In the genomic region with DNA sequence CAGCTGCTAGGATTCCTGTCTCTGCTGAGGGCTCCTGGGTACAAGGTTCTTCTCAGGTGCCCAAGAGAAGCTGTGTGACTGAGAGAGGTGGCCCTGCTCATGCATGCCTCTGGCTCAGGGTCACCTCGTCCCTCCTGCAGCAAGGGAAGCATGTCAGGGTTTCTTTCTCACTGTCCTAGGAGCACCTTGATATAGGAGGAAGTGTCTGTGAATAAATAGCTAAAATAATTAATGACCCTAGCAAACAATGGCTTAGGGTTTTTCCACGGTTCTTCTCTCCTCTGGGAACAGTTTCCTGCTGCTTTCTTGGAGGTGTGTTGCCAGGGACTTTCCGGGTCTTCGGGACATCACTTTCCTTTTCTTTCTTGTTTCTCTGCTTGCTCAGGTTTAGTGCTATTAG, we compare ENCODE assay signal across 21 cellular contexts.
DNase-seq lines count a peak whose midpoint lies in the region; ATAC-seq and TF ChIP-seq lines count a peak whose summit lies in the region.
"Had no signal": no experiment of that assay in that cellular context is flagged by ENCODE, and none has a peak within 500 bp of the region (broad histone marks: within the 10 kb centered on the region; RNA-seq: fewer than 3 reads in every experiment).

No MANE protein-coding gene starts in this region.

- no peaks in the 10 kb centered on the region for H3K9me3 ChIP-seq in RWPE2 (ENCODE audit: severe bottlenecking)
- no peaks in the 10 kb centered on the region for H3K9me3 ChIP-seq in esophagus (ENCODE audit: control insufficient read depth in 2 of 2, insufficient read depth in 1 of 2, low read depth in 1 of 2, low read length in 1 of 2)
- H3K9me3 ChIP-seq in mucosa of stomach (ENCODE audit: control insufficient read depth, low read length), result no peaks in the 10 kb centered on the region
- H3K9me3 ChIP-seq: tibial nerve had no signal

- H3K36me3 ChIP-seq in RWPE2 (ENCODE audit: low read depth) (no peaks in the 10 kb centered on the region), esophagus (ENCODE audit: control insufficient read depth in 2 of 2, insufficient read depth in 2 of 2, low read length in 1 of 2) (no peaks in the 10 kb centered on the region), mucosa of stomach (ENCODE audit: control insufficient read depth, insufficient read depth, low read length) (no peaks in the 10 kb centered on the region)
- H3K36me3 ChIP-seq: tibial nerve had no signal

- TF ChIP-seq CTCF in RWPE2 (IDR thresholded peaks at IDR 0.05; ENCODE audit: poor library complexity, severe bottlenecking), result no peak

- peak; percentile 11; the same call in 1 of the 3 replicates for ATAC-seq in RWPE2 (ENCODE audit: low read depth)
- no peak for ATAC-seq in GM21367 (IDR thresholded peaks at IDR 0.05; ENCODE audit: unreplicated experiment)
- ATAC-seq in GM18873 (IDR thresholded peaks at IDR 0.05; ENCODE audit: low FRiP score, unreplicated experiment), result no peak
- ATAC-seq: T-cell had no signal

- H3K27me3 ChIP-seq in RWPE2 (ENCODE audit: insufficient read depth, poor library complexity, severe bottlenecking), result no peaks in the 10 kb centered on the region
- H3K27me3 ChIP-seq in esophagus (ENCODE audit: control insufficient read depth in 1 of 2, insufficient read depth in 2 of 2, low read length in 2 of 2), result no peaks in the 10 kb centered on the region
- no peaks in the 10 kb centered on the region for H3K27me3 ChIP-seq in mucosa of stomach (ENCODE audit: control insufficient read depth, insufficient read depth, low read length)
- H3K27me3 ChIP-seq: tibial nerve had no signal

- WGBS in esophagus, 2 donors, result 29 to 31% methylated on average over 4 of the region's 4 CpGs

- H3K27ac ChIP-seq in RWPE2 (ENCODE audit: poor library complexity, severe bottlenecking) (no peak overlapping the region), esophagus (ENCODE audit: low read depth in 2 of 2, low read length in 1 of 2) (peak overlapping the region; percentile 32 to 59)
- H3K27ac ChIP-seq: RWPE1, tibial nerve had no signal

- no peaks in the 10 kb centered on the region for H3K4me1 ChIP-seq in RWPE2 (ENCODE audit: insufficient read depth, poor library complexity, severe bottlenecking)
- peaks cover 3 to 13% of the 10 kb centered on the region in 2 donors for H3K4me1 ChIP-seq in esophagus (ENCODE audit: control insufficient read depth in 2 of 2, insufficient read depth in 2 of 2, low read length in 1 of 2)
- H3K4me1 ChIP-seq in mucosa of stomach (ENCODE audit: control insufficient read depth, insufficient read depth, low read length), result peaks cover 74% of the 10 kb centered on the region

- H3K9ac ChIP-seq in mucosa of stomach (ENCODE audit: low read length), result peak overlapping the region; percentile 42

- DNase-seq in A172 (ENCODE audit: low spot score), result peak; percentile 35
- no peak for DNase-seq in RWPE2 (ENCODE audit: low spot score)
- DNase-seq in HCEC 1CT, result no peak
- no peak for DNase-seq in activated naive CD4-positive, alpha-beta T cell treated with Interleukin-2 at 50 U/mL for 16 hours
- DNase-seq: ACHN; activated CD4-positive, CD25-positive, alpha-beta regulatory T cell treated with anti-CD3 and anti-CD28 coated beads, Interleukin-2, amount 50 U/mL, for 72 hours; CD8-positive, alpha-beta memory T cell; foreskin fibroblast; GDM1; HFFc6; NCI-H1048; NCI-H82; nucleus accumbens; stimulated activated CD4-positive, alpha-beta T cell treated with anti-CD3 and anti-CD28 coated beads, Interleukin-4, amount 100 ng/mL, for 4 hours; T-cell had no signal

- H3K4me3 ChIP-seq in RWPE2 (ENCODE audit: severe bottlenecking) (no peak overlapping the region), esophagus (ENCODE audit: low read depth in 1 of 2, low read length in 2 of 2) (no peak overlapping the region), mucosa of stomach (ENCODE audit: low read length) (no peak overlapping the region)
- H3K4me3 ChIP-seq: tibial nerve had no signal
